27 cellular contexts compared by ENCODE assay signal in the genomic region with DNA sequence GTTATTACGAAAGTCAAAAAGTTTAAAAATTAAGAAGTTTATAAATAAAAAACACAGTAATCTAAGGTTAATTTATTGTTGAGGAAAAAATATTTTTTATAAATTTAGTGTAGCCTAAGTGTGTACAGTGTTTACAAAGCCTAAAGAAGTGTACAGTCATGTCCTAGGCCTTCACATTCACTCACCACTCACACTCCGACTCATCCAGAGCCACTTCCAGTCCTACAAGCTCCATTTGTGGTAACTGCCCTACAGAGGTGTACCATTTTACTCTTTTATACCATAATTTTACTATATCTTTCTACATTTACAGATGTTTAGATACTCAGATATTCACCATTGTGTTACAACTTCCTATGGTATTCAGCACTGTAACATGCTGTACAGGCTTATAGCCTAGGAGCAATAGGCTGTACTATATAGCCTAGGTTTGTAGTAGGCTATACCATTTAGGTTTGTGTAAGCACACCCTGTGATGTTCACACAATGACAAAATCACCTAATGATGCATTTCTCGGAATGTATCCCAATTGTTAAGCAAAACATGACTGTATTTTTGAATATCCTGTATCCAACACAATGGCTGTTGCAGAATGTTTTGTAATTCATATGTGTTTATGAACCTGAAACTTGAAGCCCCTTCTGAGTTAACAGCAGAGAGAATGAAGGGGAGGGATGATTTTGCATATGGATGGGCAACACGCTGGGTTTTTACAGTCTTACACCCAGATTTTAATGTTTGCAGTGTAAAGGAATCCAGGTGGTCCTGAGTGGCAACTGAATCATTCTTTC. TPM values are rescaled to one million over a fixed set of nuclear protein-coding genes. Genes with fewer than 3 reads are reported as not detected.
A peak's percentile ranks its signal among the peaks of the same experiment; 100 is the strongest.
DNase-seq lines count a peak whose midpoint lies in the region; ATAC-seq, FAIRE-seq and TF ChIP-seq lines count a peak whose summit lies in the region.
"Had no signal": no experiment of that assay in that cellular context is flagged by ENCODE, and none has a peak within 500 bp of the region (broad histone marks: within the 10 kb centered on the region; RNA-seq: fewer than 3 reads in every experiment).

No MANE protein-coding gene starts in this region.

- TF ChIP-seq CTCF in GM23338 (conservative IDR thresholded peaks at IDR 0.05; ENCODE audit: low read depth in 2 of 2) (no peak), H1 (IDR thresholded peaks at IDR 0.05; ENCODE audit: control extremely low read depth in 1 of 3, insufficient read depth in 1 of 3, low read depth in 1 of 3, low read length in 3 of 3) (no peak), lower lobe of right lung (IDR thresholded peaks at IDR 0.05) (no peak), left lung (IDR thresholded peaks at IDR 0.05) (no peak)

- H3K79me1 ChIP-seq in H1 (ENCODE audit: low read depth, low read length) = no peaks in the 10 kb centered on the region

- no peak overlapping the region for H2BK15ac ChIP-seq in H1 (ENCODE audit: low read length)

- H3K36me3 ChIP-seq in GM23338 (ENCODE audit: insufficient read depth) = no peaks in the 10 kb centered on the region
- H3K36me3 ChIP-seq in HUES6 (ENCODE audit: control insufficient read depth, insufficient read depth, low read length) = no peaks in the 10 kb centered on the region
- H3K36me3 ChIP-seq in H1 (ENCODE audit: control insufficient read depth in 2 of 4, insufficient read depth in 4 of 4, low read length in 3 of 4) = no peaks in the 10 kb centered on the region; a peak in 1 of 8 replicates
- H3K36me3 ChIP-seq in iPS DF 6.9 (ENCODE audit: control insufficient read depth, insufficient read depth, low read length) = no peaks in the 10 kb centered on the region
- no peaks in the 10 kb centered on the region for H3K36me3 ChIP-seq in lower lobe of right lung
- H3K36me3 ChIP-seq in left lung = no peaks in the 10 kb centered on the region
- H3K36me3 ChIP-seq: gastroesophageal sphincter, Peyer's patch, transverse colon had no signal

- peak in 1 of 2 experiments; percentile 95; a peak in 1 of 3 replicates for TF ChIP-seq EP300 in H1 (IDR thresholded peaks at IDR 0.05; ENCODE audit: borderline replicate concordance in 1 of 2, low read depth in 2 of 2, low read length in 2 of 2)

- H3F3A ChIP-seq in GM23338 (replicated peaks; ENCODE audit: low read depth) = no peaks in the 10 kb centered on the region

- no peaks in the 10 kb centered on the region for H3K79me2 ChIP-seq in GM23338 (replicated peaks; ENCODE audit: insufficient read depth)
- no peaks in the 10 kb centered on the region for H3K79me2 ChIP-seq in H1 (ENCODE audit: control insufficient read depth in 1 of 2, insufficient read depth in 2 of 2, low read length in 2 of 2)

- H2AFZ ChIP-seq in GM23338 = no peak overlapping the region
- H2AFZ ChIP-seq in H1 (ENCODE audit: low read length) = no peak overlapping the region

- H3K4me3 ChIP-seq in GM23338 (no peak overlapping the region), HUES6 (ENCODE audit: low read depth, low read length) (no peak overlapping the region), H1 (ENCODE audit: extremely low read depth in 1 of 4, insufficient read depth in 2 of 4, low read depth in 3 of 4, low read length in 4 of 4) (no peak overlapping the region), iPS DF 6.9 (ENCODE audit: low read length) (no peak overlapping the region), lower lobe of right lung (no peak overlapping the region), left lung (no peak overlapping the region)
- H3K4me3 ChIP-seq: gastroesophageal sphincter, Peyer's patch, skin epidermis, transverse colon had no signal

- H3K4me1 ChIP-seq in GM23338 (ENCODE audit: insufficient read depth) (peaks cover 27% of the 10 kb centered on the region), HUES6 (ENCODE audit: control insufficient read depth, insufficient read depth, low read length) (peaks cover 45% of the 10 kb centered on the region), H1 (replicated peaks in 1 of 4; ENCODE audit: control insufficient read depth in 3 of 4, insufficient read depth in 4 of 4, low read length in 3 of 4) (peaks cover 0 to 19% (median 7%) of the 10 kb centered on the region in 4 experiments; a peak in 4 of 7 replicates), iPS DF 6.9 (ENCODE audit: control insufficient read depth, insufficient read depth, low read length) (no peaks in the 10 kb centered on the region), lower lobe of right lung (no peaks in the 10 kb centered on the region), left lung (no peaks in the 10 kb centered on the region)
- H3K4me1 ChIP-seq: Peyer's patch, transverse colon had no signal

- peak overlapping the region; percentile 96 for H4K91ac ChIP-seq in H1 (replicated peaks; ENCODE audit: insufficient read length, low read length)

- H2BK20ac ChIP-seq in H1 (ENCODE audit: low read length) = no peak overlapping the region; the same call in 1 of the 2 replicates

- H3K4me2 ChIP-seq in GM23338 (no peak overlapping the region), H1 (ENCODE audit: insufficient read depth in 1 of 2, low read depth in 2 of 2, low read length in 2 of 2) (peak overlapping the region; percentile 19 to 41; a peak in 3 of 4 replicates)
- H3K4me2 ChIP-seq: KMS-11 had no signal

- peak overlapping the region; percentile 68; the same call in 1 of the 2 replicates for H3K18ac ChIP-seq in H1 (ENCODE audit: extremely low read depth, low read length)

- H3K4me3 Mint-ChIP-seq in GM23338 = no peak overlapping the region
- H3K4me3 Mint-ChIP-seq: activated CD4-positive, alpha-beta T cell treated with anti-CD3 and anti-CD28 coated beads for 36 hours; T-helper 1 cell treated with Interleukin-12 subunit alpha and Interleukin-12 subunit beta and Interleukin-4 antibody, amounts not matched to agents 30 μg/mL and 1 μg/mL, for 36 hours had no signal

- H4K5ac ChIP-seq in H1 (ENCODE audit: insufficient read length, low read depth, low read length) = peak overlapping the region; percentile 95

- no peak overlapping the region for H4K8ac ChIP-seq in H1 (ENCODE audit: extremely low read depth, insufficient read depth, low read length)

- peak; percentile 96 for FAIRE-seq in H1 (lab: Jason Lieb, UNC)
- FAIRE-seq: D721Med had no signal

- no peaks in the 10 kb centered on the region for H3K23me2 ChIP-seq in H1 (ENCODE audit: low read depth, low read length)

- H3K36me3 Mint-ChIP-seq in GM23338 (ENCODE audit: low read depth) = peaks cover 20% of the 10 kb centered on the region

- H3K23ac ChIP-seq in H1 (ENCODE audit: insufficient read length) = no peak overlapping the region

- H3K9me3 ChIP-seq in HUES6 (ENCODE audit: control insufficient read depth, insufficient read depth, low read depth, low read length) (peaks cover 8% of the 10 kb centered on the region), H1 (ENCODE audit: insufficient read depth in 2 of 2, low read depth in 1 of 2, low read length in 1 of 2) (no peaks in the 10 kb centered on the region), iPS DF 6.9 (ENCODE audit: control insufficient read depth, insufficient read depth, low read length) (no peaks in the 10 kb centered on the region), lower lobe of right lung (no peaks in the 10 kb centered on the region), left lung (no peaks in the 10 kb centered on the region)
- H3K9me3 ChIP-seq: gastroesophageal sphincter, Peyer's patch, transverse colon had no signal

- no peak for TF ChIP-seq POLR2A in H1 (IDR thresholded peaks at IDR 0.05; ENCODE audit: control extremely low read depth in 1 of 2, low read depth in 2 of 2, low read length in 2 of 2)

- H3K27me3 ChIP-seq in GM23338 (ENCODE audit: insufficient read depth) (no peaks in the 10 kb centered on the region), HUES6 (ENCODE audit: control insufficient read depth, insufficient read depth, low read length) (no peaks in the 10 kb centered on the region), H1 (replicated peaks in 1 of 4; ENCODE audit: control insufficient read depth in 3 of 4, extremely low read depth in 1 of 4, insufficient read depth in 3 of 4, low read length in 3 of 4) (no peaks in the 10 kb centered on the region), iPS DF 6.9 (ENCODE audit: control insufficient read depth, insufficient read depth, low read length) (no peaks in the 10 kb centered on the region), lower lobe of right lung (ENCODE audit: low read depth) (no peaks in the 10 kb centered on the region), left lung (peaks cover 0 to 15% of the 10 kb centered on the region in 2 donors)
- H3K27me3 ChIP-seq: Peyer's patch, transverse colon had no signal

- H3K27me3 Mint-ChIP-seq in GM23338 (ENCODE audit: insufficient read depth, low read depth, poor library complexity) = peaks cover 3% of the 10 kb centered on the region

- peak overlapping the region; percentile 89; the same call in 1 of the 2 replicates for H2BK5ac ChIP-seq in H1 (ENCODE audit: low read depth, low read length)

- no peak for TF ChIP-seq RAD21 in H1 (IDR thresholded peaks at IDR 0.05 in 1 of 2, conservative IDR thresholded peaks at IDR 0.05 in 1 of 2; ENCODE audit: low read depth in 2 of 2, low read length in 2 of 2)

- no peak overlapping the region for H3K4ac ChIP-seq in H1 (replicated peaks; ENCODE audit: insufficient read length, low read depth, low read length)

- H3K9me2 ChIP-seq in GM23338 (ENCODE audit: insufficient read depth) = no peaks in the 10 kb centered on the region

- peak overlapping the region; percentile 92 for H3K27ac Mint-ChIP-seq in GM23338
- H3K27ac Mint-ChIP-seq: activated CD4-positive, alpha-beta T cell treated with anti-CD3 and anti-CD28 coated beads for 36 hours; T-helper 1 cell treated with Interleukin-12 subunit alpha and Interleukin-12 subunit beta and Interleukin-4 antibody, amounts not matched to agents 30 μg/mL and 1 μg/mL, for 36 hours had no signal

- 0 out of 3 replicates have a peak, but pooled peaks cover 4% of the 10 kb centered on the region for H3K9me3 Mint-ChIP-seq in GM23338
- H3K9me3 Mint-ChIP-seq: T-helper 1 cell treated with Interleukin-12 subunit alpha and Interleukin-12 subunit beta and Interleukin-4 antibody, amounts not matched to agents 30 μg/mL and 1 μg/mL, for 36 hours had no signal

- H3K27ac ChIP-seq in GM23338 (ENCODE audit: low read depth) = peak overlapping the region; percentile 87
- H3K27ac ChIP-seq in HUES6 (ENCODE audit: low read depth, low read length) = peak overlapping the region; percentile 75
- peak overlapping the region; percentile 62; the same call in 1 of the 2 replicates for H3K27ac ChIP-seq in H1 (ENCODE audit: low read depth, low read length)
- H3K27ac ChIP-seq in iPS DF 6.9 (ENCODE audit: low read length) = no peak overlapping the region
- H3K27ac ChIP-seq in lower lobe of right lung = no peak overlapping the region
- no peak overlapping the region for H3K27ac ChIP-seq in left lung
- H3K27ac ChIP-seq: C4-2B, gastroesophageal sphincter, KMS-11, Peyer's patch, skin epidermis, transverse colon had no signal

- 39% methylated on average over 4 of the region's 4 CpGs; no CpG with 5 or more reads in 1 of the 2 experiments for WGBS in H1 (ENCODE audit: extremely low coverage in 1 of 2, insufficient coverage in 1 of 2, insufficient read length in 1 of 2, insufficient replicate concordance in 2 of 2, low coverage in 1 of 2, low lambda C conversion rate in 2 of 2, missing lambda C conversion rate in 1 of 2), 2 experiments
- WGBS in iPS DF 6.9 (ENCODE audit: insufficient coverage, insufficient read length) = 100% methylated on average over 1 of the region's 4 CpGs

- peak overlapping the region; percentile 55; the same call in 1 of the 2 replicates for H2BK12ac ChIP-seq in H1 (ENCODE audit: low read depth, low read length)

- H4K20me1 ChIP-seq in GM23338 (replicated peaks; ENCODE audit: insufficient read depth) (no peaks in the 10 kb centered on the region), H1 (replicated peaks in 1 of 2; ENCODE audit: control insufficient read depth in 1 of 2, insufficient read depth in 2 of 2, low read length in 2 of 2) (no peaks in the 10 kb centered on the region)

- H2AK5ac ChIP-seq in H1 (ENCODE audit: low read depth, low read length) = peak overlapping the region; percentile 77; the same call in 1 of the 2 replicates

- ATAC-seq in GM23338 (peak; percentile 80), HG03175 (IDR thresholded peaks at IDR 0.05; ENCODE audit: unreplicated experiment) (no peak), lower lobe of right lung (no peak), left lung (no peak)
- ATAC-seq: activated CD4-positive, alpha-beta T cell treated with anti-CD3 and anti-CD28 coated beads for 36 hours; gastroesophageal sphincter; left cardiac atrium had no signal

- DNase-seq in GM23338 (ENCODE audit: low spot score) (peak; percentile 83), H1 (ENCODE audit: low read depth in 1 of 2, low spot score in 2 of 2) (peak in 1 of 2 experiments; percentile 78), iPS DF 6.9 (ENCODE audit: low read depth, low spot score) (peak; percentile 81), lower lobe of right lung (no peak), left lung (no peak), AML-193 (lab: John Stamatoyannopoulos, UW) (no peak)
- DNase-seq: activated CD4-positive, alpha-beta T cell treated with anti-CD3 and anti-CD28 coated beads for 36 hours; activated T-cell treated with anti-CD3 and anti-CD28 coated beads, Interleukin-2, amount 50 U/mL, for 1 hour; left cardiac atrium; NCI-H1436 treated with DMSO at 0.1 percent for 48 hours; NK-92 treated with Interleukin-12 subunit alpha and Interleukin-12 subunit beta, amount 100 ng/mL, for 24 hours; nucleus accumbens; Peyer's patch; transverse colon had no signal

- H3K56ac ChIP-seq in H1 (replicated peaks; ENCODE audit: insufficient read length, low read depth, low read length) = no peak overlapping the region

- CTCF ChIA-PET in H1 (lab: Charles Lee; ENCODE audit: partially characterized antibody) = interaction anchor here (0.8 to 2.4 kb wide), 8 partner anchors 10 to 411 kb away, joined by 3 to 13 read pairs (median 3); a partner anchor contains a TSS

- H3K14ac ChIP-seq in H1 (ENCODE audit: insufficient read length) = no peak overlapping the region

- peaks cover 40% of the 10 kb centered on the region for H3K4me1 Mint-ChIP-seq in GM23338
- H3K4me1 Mint-ChIP-seq: activated CD4-positive, alpha-beta T cell treated with anti-CD3 and anti-CD28 coated beads for 36 hours had no signal

- POLR2A ChIA-PET in H1 (lab: Charles Lee; ENCODE audit: partially characterized antibody) = interaction anchor here (0.7 to 3.0 kb wide), 4 partner anchors 12 to 53 kb away, joined by 3 to 37 read pairs (median 4); a partner anchor contains a TSS

- intact Hi-C loops in lower lobe of right lung (cut with DNase I) = no loop called here
- intact Hi-C loops in left lung (cut with DNase I) = no loop called here

- H3K9ac ChIP-seq in HUES6 (ENCODE audit: low read length) (peak overlapping the region; percentile 19), H1 (replicated peaks in 1 of 4; ENCODE audit: extremely low read depth in 1 of 4, low read depth in 3 of 4, low read length in 3 of 4) (no peak overlapping the region)
- H3K9ac ChIP-seq: KMS-11 had no signal

- peak overlapping the region; percentile 96 for H2BK120ac ChIP-seq in H1 (replicated peaks; ENCODE audit: low read depth, low read length)

RNA-seq across cellular contexts. Expression of a gene that starts 3.1 kb away (rescaled TPM):
- total RNA-seq in GM23338 (2014; rRNA removed; shearing (Covaris generic)) = 0.35 TPM in 1 of 2 replicates, not detected in the other
- 0.50 TPM in 1 of 2 replicates, not detected in the other for polyA plus RNA-seq in GM23338 (2016; fragmentation: Nextera tagmentation; extraction: Ambion mirVana)
- total RNA-seq in H1 (2021; fragmentation: NEBNext Ultra II Directional; extraction: Animal tissue kit (Norgen Biotek cat#: 25700)) = 0.43 TPM in 1 of 2 replicates, not detected in the other
- polyA plus RNA-seq in H1 (2011; rRNA removed) = 0.18 TPM in 1 of 2 replicates, not detected in the other
- not detected for polyA plus RNA-seq in H1 (2011; cell fraction: cytosol; rRNA removed)
- not detected for polyA plus RNA-seq in H1 (2011; cell fraction: nucleus; rRNA removed)
- polyA plus RNA-seq in H1 (2012, experiment 1 of 2) = 0.27 to 0.31 TPM in 2 of 4 replicates, not detected in the others
- polyA plus RNA-seq in H1 (2012, experiment 2 of 2) = not detected
- polyA plus RNA-seq in H1 (2013, experiment 1 of 2) = 0.45 TPM
- 0.57 TPM for polyA plus RNA-seq in H1 (2013, experiment 2 of 2)
- not detected in 2 replicates for polyA minus RNA-seq in H1 (2011; rRNA and poly(A)+ RNA removed)
- not detected for polyA minus RNA-seq in H1 (2011; cell fraction: cytosol; rRNA and poly(A)+ RNA removed)
- polyA minus RNA-seq in H1 (2011; cell fraction: nucleus; rRNA and poly(A)+ RNA removed) = not detected
- total RNA-seq in lower lobe of right lung = 9.7 TPM
- 10 to 100 TPM in 1 of 2 donors, 1 to 10 TPM in 1; 2.6 to 10.4 TPM for total RNA-seq in left lung
- total RNA-seq: activated CD4-positive, alpha-beta T cell treated with anti-CD3 and anti-CD28 coated beads for 36 hours; gastroesophageal sphincter; NCI-H460; Peyer's patch; pulmonary artery endothelial cell; transverse colon had no signal

RNA-seq across cellular contexts. Expression of a gene that starts 3.1 kb away (rescaled TPM):
- total RNA-seq in GM23338 (2014; rRNA removed; shearing (Covaris generic)) = not detected in 2 replicates
- polyA plus RNA-seq in GM23338 (2016; fragmentation: Nextera tagmentation; extraction: Ambion mirVana) (6.7 and 7.7 TPM in 2 replicates), H1 (2011; rRNA removed) (2.3 and 4.5 TPM in 2 replicates)
- total RNA-seq in H1 (2021; fragmentation: NEBNext Ultra II Directional; extraction: Animal tissue kit (Norgen Biotek cat#: 25700)) = 0.71 and 2.0 TPM in 2 replicates
- 2.9 TPM for polyA plus RNA-seq in H1 (2011; cell fraction: cytosol; rRNA removed)
- polyA plus RNA-seq in H1 (2011; cell fraction: nucleus; rRNA removed) = 1.6 TPM
- polyA plus RNA-seq in H1 (2012, experiment 1 of 2) = 0.69 to 1.6 TPM (median 1.3 TPM) in 4 replicates
- polyA plus RNA-seq in H1 (2012, experiment 2 of 2) = 1.5 TPM
- 4.7 TPM for polyA plus RNA-seq in H1 (2013, experiment 1 of 2)
- 4.1 TPM for polyA plus RNA-seq in H1 (2013, experiment 2 of 2)
- polyA minus RNA-seq in H1 (2011; rRNA and poly(A)+ RNA removed) = 0.37 TPM in 1 of 2 replicates, not detected in the other
- 2.1 TPM for polyA minus RNA-seq in H1 (2011; cell fraction: cytosol; rRNA and poly(A)+ RNA removed)
- polyA minus RNA-seq in H1 (2011; cell fraction: nucleus; rRNA and poly(A)+ RNA removed) = not detected
- total RNA-seq in lower lobe of right lung (5.0 TPM), left lung (1 to 10 TPM; 1.8 to 3.6 TPM)
- total RNA-seq: activated CD4-positive, alpha-beta T cell treated with anti-CD3 and anti-CD28 coated beads for 36 hours; gastroesophageal sphincter; mesenteric fat pad; NCI-H460; Peyer's patch; pulmonary artery endothelial cell; transverse colon had no signal
- polyA plus RNA-seq: esophagus had no signal

RNA-seq across cellular contexts. Expression of a gene that starts 13.5 kb away (rescaled TPM):
- total RNA-seq in GM23338 (2014; rRNA removed; shearing (Covaris generic)) = 7.6 and 8.7 TPM in 2 replicates
- 6.3 and 7.5 TPM in 2 replicates for polyA plus RNA-seq in GM23338 (2016; fragmentation: Nextera tagmentation; extraction: Ambion mirVana)
- 10.9 and 11.4 TPM in 2 replicates for total RNA-seq in H1 (2021; fragmentation: NEBNext Ultra II Directional; extraction: Animal tissue kit (Norgen Biotek cat#: 25700))
- polyA plus RNA-seq in H1 (2011; rRNA removed) = 8.5 and 15.6 TPM in 2 replicates
- polyA plus RNA-seq in H1 (2011; cell fraction: cytosol; rRNA removed) = 11.4 TPM
- 6.9 TPM for polyA plus RNA-seq in H1 (2011; cell fraction: nucleus; rRNA removed)
- polyA plus RNA-seq in H1 (2012, experiment 1 of 2) = 10.4 to 18.4 TPM (median 15.3 TPM) in 4 replicates
- 8.6 TPM for polyA plus RNA-seq in H1 (2012, experiment 2 of 2)
- 11.4 TPM for polyA plus RNA-seq in H1 (2013, experiment 1 of 2)
- polyA plus RNA-seq in H1 (2013, experiment 2 of 2) = 12.6 TPM
- 2.7 and 8.1 TPM in 2 replicates for polyA minus RNA-seq in H1 (2011; rRNA and poly(A)+ RNA removed)
- 6.5 TPM for polyA minus RNA-seq in H1 (2011; cell fraction: cytosol; rRNA and poly(A)+ RNA removed)
- 8.0 TPM for polyA minus RNA-seq in H1 (2011; cell fraction: nucleus; rRNA and poly(A)+ RNA removed)
- total RNA-seq in lower lobe of right lung = 5.4 TPM
- total RNA-seq in left lung = 10 to 100 TPM in 1 of 2 donors, 1 to 10 TPM in 1; 2.5 to 35.0 TPM
- total RNA-seq: activated CD4-positive, alpha-beta T cell treated with anti-CD3 and anti-CD28 coated beads for 36 hours; cerebellum; Peyer's patch had no signal

RNA-seq across cellular contexts. Expression of a gene that starts 53.6 kb away (rescaled TPM):
- 3.6 and 8.3 TPM in 2 replicates for total RNA-seq in GM23338 (2014; rRNA removed; shearing (Covaris generic))
- 15.9 and 19.5 TPM in 2 replicates for polyA plus RNA-seq in GM23338 (2016; fragmentation: Nextera tagmentation; extraction: Ambion mirVana)
- total RNA-seq in H1 (2021; fragmentation: NEBNext Ultra II Directional; extraction: Animal tissue kit (Norgen Biotek cat#: 25700)) = 5.2 TPM in 2 replicates
- 3.1 and 3.7 TPM in 2 replicates for polyA plus RNA-seq in H1 (2011; rRNA removed)
- 3.2 TPM for polyA plus RNA-seq in H1 (2011; cell fraction: cytosol; rRNA removed)
- 4.2 TPM for polyA plus RNA-seq in H1 (2011; cell fraction: nucleus; rRNA removed)
- polyA plus RNA-seq in H1 (2012, experiment 1 of 2) = 3.5 to 5.5 TPM (median 4.0 TPM) in 4 replicates
- polyA plus RNA-seq in H1 (2012, experiment 2 of 2) = 3.6 TPM
- 8.8 TPM for polyA plus RNA-seq in H1 (2013, experiment 1 of 2)
- 8.1 TPM for polyA plus RNA-seq in H1 (2013, experiment 2 of 2)
- 1.3 and 1.5 TPM in 2 replicates for polyA minus RNA-seq in H1 (2011; rRNA and poly(A)+ RNA removed)
- 2.6 TPM for polyA minus RNA-seq in H1 (2011; cell fraction: cytosol; rRNA and poly(A)+ RNA removed)
- polyA minus RNA-seq in H1 (2011; cell fraction: nucleus; rRNA and poly(A)+ RNA removed) = 4.7 TPM
- 12.1 TPM for total RNA-seq in lower lobe of right lung
- total RNA-seq in left lung = 10 to 100 TPM; 12.4 to 15.2 TPM
- total RNA-seq: activated CD4-positive, alpha-beta T cell treated with anti-CD3 and anti-CD28 coated beads for 36 hours had no signal

Comparison
In these comparisons a context has a peak if more than half of its experiments do, and no peak if none do; other contexts are left out.
1. DNase-seq: peak in GM23338 (single experiment) and iPS DF 6.9 (single experiment); none in lower lobe of right lung (single experiment), left lung (0 of 2) and AML-193 (0 of 2).
2. H3K27ac ChIP-seq: peak in GM23338 (single experiment), HUES6 (single experiment) and H1 (single experiment); none in iPS DF 6.9 (single experiment), lower lobe of right lung (single experiment) and left lung (0 of 2).